ENCODE assay signal across 15 cellular contexts in the genomic region with DNA sequence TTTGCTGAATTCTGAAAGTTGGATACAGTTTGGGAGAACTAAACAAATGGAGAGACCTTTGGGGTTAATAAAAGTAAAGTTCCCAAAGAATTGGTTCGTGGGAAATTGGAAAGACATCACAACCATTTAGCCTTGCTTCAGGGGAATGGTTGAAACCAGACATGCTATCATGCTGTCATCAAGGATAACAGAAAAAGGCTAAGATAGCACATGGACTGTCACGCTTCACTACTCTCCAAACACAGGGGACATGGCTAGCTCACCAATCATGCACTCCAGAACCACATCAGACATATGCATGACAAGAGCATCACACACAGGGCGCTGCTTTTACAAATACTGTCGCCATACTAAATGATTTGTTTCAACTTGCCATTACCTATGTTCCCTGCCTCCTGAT.
"Had no signal": no experiment of that assay in that cellular context is flagged by ENCODE, and none has a peak within 500 bp of the region (broad histone marks: within the 10 kb centered on the region; RNA-seq: fewer than 3 reads in every experiment).

No MANE protein-coding gene starts in this region.

- H3K4me2 ChIP-seq: neural progenitor cell had no signal

- H3K9ac ChIP-seq: neural progenitor cell had no signal

- H3K9me3 ChIP-seq: gastrocnemius medialis, heart right ventricle, ovary, stomach, testis, upper lobe of right lung had no signal

- DNase-seq: activated CD4-positive, alpha-beta memory T cell treated with anti-CD3 and anti-CD28 coated beads for 36 hours; activated naive CD4-positive, alpha-beta T cell treated with anti-CD3 and anti-CD28 coated beads, Interleukin-2, amount 50 U/mL, for 16 hours; activated T-cell treated with anti-CD3 and anti-CD28 coated beads, Interleukin-2, amount 50 U/mL, for 24 hours; endodermal cell; gastrocnemius medialis; heart right ventricle; midbrain; ovary; stimulated activated CD4-positive, alpha-beta T cell treated with anti-CD3 and anti-CD28 coated beads, Interleukin-1b, Interleukin-23, amount 100 ng/mL, for 48 hours; stomach; testis; upper lobe of right lung had no signal

- H3K36me3 ChIP-seq: gastrocnemius medialis, heart right ventricle, neural progenitor cell, ovary, stomach, upper lobe of right lung had no signal

- H3K27me3 ChIP-seq: gastrocnemius medialis, heart right ventricle, neural progenitor cell, ovary, stomach, testis, upper lobe of right lung had no signal

- H3K4me1 ChIP-seq: gastrocnemius medialis, heart right ventricle, neural progenitor cell, stomach, testis, upper lobe of right lung had no signal

- H3K4me3 ChIP-seq: gastrocnemius medialis, heart right ventricle, lung, neural progenitor cell, ovary, stomach, testis, upper lobe of right lung had no signal

- H3K27ac ChIP-seq: gastrocnemius medialis, heart right ventricle, neural progenitor cell, ovary, stomach, testis, upper lobe of right lung, VCaP had no signal

- ATAC-seq: gastrocnemius medialis, heart right ventricle, upper lobe of right lung had no signal
